10 cellular contexts compared by ENCODE assay signal in the genomic region with DNA sequence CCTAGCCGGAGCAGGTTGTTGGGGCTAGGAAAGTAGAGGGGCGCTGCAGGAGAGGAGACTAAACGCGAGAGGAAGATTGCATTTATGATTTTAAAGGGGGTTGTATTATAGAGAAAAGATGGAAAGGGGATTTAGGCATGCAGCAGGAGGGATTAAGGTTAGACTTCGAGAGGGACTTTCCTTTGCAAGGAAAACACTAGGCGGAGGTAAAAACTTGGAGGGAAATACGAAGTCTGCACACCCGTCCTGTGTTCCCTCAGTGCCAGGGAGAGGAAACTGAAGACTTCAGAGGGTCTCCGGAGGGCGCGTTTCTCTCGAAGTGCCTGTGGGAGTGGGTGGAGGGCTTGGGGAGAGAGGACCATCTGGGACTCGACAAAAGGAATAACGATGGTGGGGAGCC. TPM values are rescaled to one million over a fixed set of nuclear protein-coding genes. Genes with fewer than 3 reads are reported as not detected.
DNase-seq lines count a peak whose midpoint lies in the region; FAIRE-seq and TF ChIP-seq lines count a peak whose summit lies in the region.
"Had no signal": no experiment of that assay in that cellular context is flagged by ENCODE, and none has a peak within 500 bp of the region (broad histone marks: within the 10 kb centered on the region; RNA-seq: fewer than 3 reads in every experiment).

No MANE protein-coding gene starts in this region.

- no peaks in the 10 kb centered on the region for H4K20me1 ChIP-seq in astrocyte (ENCODE audit: insufficient read depth, low read length)

- H3K27ac ChIP-seq in astrocyte (ENCODE audit: low read depth, low read length) (no peak overlapping the region), mesendoderm (ENCODE audit: low read depth, low read length) (no peak overlapping the region), subcutaneous abdominal adipose tissue (ENCODE audit: low read depth, low read length) (peak overlapping the region; percentile 81)

- no peak overlapping the region for H3K23ac ChIP-seq in mesendoderm (ENCODE audit: low read length)

- H3K36me3 ChIP-seq in astrocyte (ENCODE audit: insufficient read depth, low read length) (no peaks in the 10 kb centered on the region), mesendoderm (ENCODE audit: control insufficient read depth, insufficient read depth, low read length) (no peaks in the 10 kb centered on the region), subcutaneous abdominal adipose tissue (ENCODE audit: control insufficient read depth in 5 of 5, insufficient read depth in 5 of 5, low read length in 5 of 5) (peaks cover 0 to 4% (median 2%) of the 10 kb centered on the region in 5 donors)

- no peak overlapping the region for H2BK15ac ChIP-seq in mesendoderm (replicated peaks; ENCODE audit: low read depth)

- H4K8ac ChIP-seq in mesendoderm (ENCODE audit: low read depth, low read length) = no peak overlapping the region

- intact Hi-C loops in activated CD4-positive, alpha-beta memory T cell treated with anti-CD3 and anti-CD28 coated beads for 36 hours (cut with micrococcal nuclease) = no loop called here

- H4K5ac ChIP-seq in mesendoderm (ENCODE audit: low read length) = no peak overlapping the region

- no peaks in the 10 kb centered on the region for H3K79me2 ChIP-seq in astrocyte (ENCODE audit: insufficient read depth, low read length)
- H3K79me2 ChIP-seq in mesendoderm (ENCODE audit: control insufficient read depth, insufficient read depth, low read length) = no peaks in the 10 kb centered on the region

- no peak overlapping the region for H3K4ac ChIP-seq in mesendoderm (ENCODE audit: low read depth, low read length)

- H3K4me2 ChIP-seq in astrocyte (ENCODE audit: low read length) (peak overlapping the region; percentile 60), mesendoderm (ENCODE audit: low read length) (peak overlapping the region; percentile 69)

- POLR2A ChIA-PET in activated CD4-positive, alpha-beta memory T cell treated with anti-CD3 and anti-CD28 coated beads, Interleukin-2, amount 10 ng/mL, durations not matched to agents 7 days and 5 days (lab: Charles Lee) = no interaction called here
- POLR2A ChIA-PET in activated CD4-positive, alpha-beta memory T cell treated with anti-CD3 and anti-CD28 coated beads for 36 hours (lab: Charles Lee) = no interaction called here

- no peak overlapping the region for H3K27ac Mint-ChIP-seq in activated CD4-positive, alpha-beta memory T cell treated with anti-CD3 and anti-CD28 coated beads, Interleukin-2, amount 10 ng/mL, durations not matched to agents 7 days and 5 days
- H3K27ac Mint-ChIP-seq in activated CD4-positive, alpha-beta memory T cell treated with anti-CD3 and anti-CD28 coated beads for 36 hours = no peak overlapping the region
- no peak overlapping the region for H3K27ac Mint-ChIP-seq in astrocyte (ENCODE audit: unreplicated experiment)

- H2AK5ac ChIP-seq in mesendoderm (ENCODE audit: low read length) = no peak overlapping the region

- FAIRE-seq in astrocyte (lab: Jason Lieb, UNC) = no peak

- H2BK5ac ChIP-seq in mesendoderm (ENCODE audit: low read length) = no peak overlapping the region

- no peak overlapping the region for H3K18ac ChIP-seq in mesendoderm (ENCODE audit: low read length)

- no peaks in the 10 kb centered on the region for H3K79me1 ChIP-seq in mesendoderm (ENCODE audit: low read length)

- no peak overlapping the region for H3K4me3 ChIP-seq in astrocyte (ENCODE audit: insufficient read depth, low read depth, low read length)
- H3K4me3 ChIP-seq in mesendoderm (ENCODE audit: low read length) = peak overlapping the region; percentile 24
- H3K4me3 ChIP-seq in subcutaneous abdominal adipose tissue (ENCODE audit: low read depth in 1 of 5, low read length in 5 of 5) = peak overlapping the region; percentile 42 to 79 (median 53)

- H3K9me3 ChIP-seq in astrocyte (ENCODE audit: insufficient read depth, low read depth, low read length) (no peaks in the 10 kb centered on the region), subcutaneous abdominal adipose tissue (ENCODE audit: control insufficient read depth in 5 of 5, low read length in 5 of 5) (no peaks in the 10 kb centered on the region)

- H3K4me1 Mint-ChIP-seq in activated CD4-positive, alpha-beta memory T cell treated with anti-CD3 and anti-CD28 coated beads, Interleukin-2, amount 10 ng/mL, durations not matched to agents 7 days and 5 days = peaks cover 4% of the 10 kb centered on the region
- H3K4me1 Mint-ChIP-seq in activated CD4-positive, alpha-beta memory T cell treated with anti-CD3 and anti-CD28 coated beads for 36 hours (ENCODE audit: low read depth) = peaks cover 8% of the 10 kb centered on the region
- H3K4me1 Mint-ChIP-seq in astrocyte (ENCODE audit: low read depth, unreplicated experiment) = peaks cover 16% of the 10 kb centered on the region

- no peak overlapping the region for H2AFZ ChIP-seq in astrocyte (ENCODE audit: low read depth, low read length)

- H3K27me3 ChIP-seq in astrocyte (ENCODE audit: insufficient read depth, low read length) (peaks cover 46% of the 10 kb centered on the region), mesendoderm (ENCODE audit: insufficient read depth, low read length, poor library complexity) (peaks cover 2% of the 10 kb centered on the region), subcutaneous abdominal adipose tissue (ENCODE audit: control insufficient read depth in 5 of 5, insufficient read depth in 4 of 5, low read length in 5 of 5) (peaks cover 0 to 21% (median 10%) of the 10 kb centered on the region in 5 donors)

- no peak for TF ChIP-seq CTCF in astrocyte (IDR thresholded peaks at IDR 0.05; ENCODE audit: insufficient read depth, low read depth, low read length)

- H3K27me3 Mint-ChIP-seq in activated CD4-positive, alpha-beta memory T cell treated with anti-CD3 and anti-CD28 coated beads, Interleukin-2, amount 10 ng/mL, durations not matched to agents 7 days and 5 days = peaks cover 73% of the 10 kb centered on the region
- peaks cover 52% of the 10 kb centered on the region for H3K27me3 Mint-ChIP-seq in activated CD4-positive, alpha-beta memory T cell treated with anti-CD3 and anti-CD28 coated beads for 36 hours
- peaks cover 61% of the 10 kb centered on the region for H3K27me3 Mint-ChIP-seq in astrocyte (ENCODE audit: low read depth, unreplicated experiment)

- no peak overlapping the region for H3K9ac ChIP-seq in astrocyte (ENCODE audit: low read length)
- H3K9ac ChIP-seq in mesendoderm (ENCODE audit: low read length) = peak overlapping the region; percentile 17
- H3K9ac ChIP-seq in subcutaneous abdominal adipose tissue (ENCODE audit: low read length in 5 of 5) = peak overlapping the region in 4 of 5 donors; percentile 19 to 68 (median 49)

- no peaks in the 10 kb centered on the region for H3K9me3 Mint-ChIP-seq in activated CD4-positive, alpha-beta memory T cell treated with anti-CD3 and anti-CD28 coated beads, Interleukin-2, amount 10 ng/mL, durations not matched to agents 7 days and 5 days
- H3K9me3 Mint-ChIP-seq in activated CD4-positive, alpha-beta memory T cell treated with anti-CD3 and anti-CD28 coated beads for 36 hours = no peaks in the 10 kb centered on the region
- H3K9me3 Mint-ChIP-seq in astrocyte (ENCODE audit: unreplicated experiment) = peaks cover 3% of the 10 kb centered on the region

- H3K56ac ChIP-seq in mesendoderm (ENCODE audit: low read length) = no peak overlapping the region

- no CpG with 5 or more reads among the region's 14 CpGs for WGBS in mesendoderm (ENCODE audit: extremely low coverage, insufficient coverage, low lambda C conversion rate)

- DNase-seq in activated CD4-positive, alpha-beta memory T cell treated with anti-CD3 and anti-CD28 coated beads, Interleukin-2, amount 10 ng/mL, durations not matched to agents 7 days and 5 days = no peak
- no peak for DNase-seq in activated CD4-positive, alpha-beta memory T cell treated with anti-CD3 and anti-CD28 coated beads for 36 hours
- DNase-seq in astrocyte (ENCODE audit: low read depth) (no peak), mesendoderm (no peak), epidermal melanocyte (ENCODE audit: insufficient read length, low spot score) (no peak), anterior cingulate cortex (lab: John Stamatoyannopoulos, UW) (no peak), RPMI8226 (no peak)
- DNase-seq: NCI-H1105 had no signal

- CTCF ChIA-PET in activated CD4-positive, alpha-beta memory T cell treated with anti-CD3 and anti-CD28 coated beads, Interleukin-2, amount 10 ng/mL, durations not matched to agents 7 days and 5 days (lab: Charles Lee) = interaction anchor here (1.0 kb wide), 1 partner anchor 9 kb away, joined by 4 read pairs; no protein-coding TSS in a partner anchor
- CTCF ChIA-PET in activated CD4-positive, alpha-beta memory T cell treated with anti-CD3 and anti-CD28 coated beads for 36 hours (lab: Charles Lee) = interaction anchor here (1.3 to 2.9 kb wide), 2 partner anchors 8 to 9 kb away, joined by 8 to 19 read pairs; no protein-coding TSS in a partner anchor

- H3K36me3 Mint-ChIP-seq in activated CD4-positive, alpha-beta memory T cell treated with anti-CD3 and anti-CD28 coated beads, Interleukin-2, amount 10 ng/mL, durations not matched to agents 7 days and 5 days (ENCODE audit: low read depth) = no peaks in the 10 kb centered on the region
- no peaks in the 10 kb centered on the region for H3K36me3 Mint-ChIP-seq in activated CD4-positive, alpha-beta memory T cell treated with anti-CD3 and anti-CD28 coated beads for 36 hours
- H3K36me3 Mint-ChIP-seq in astrocyte (ENCODE audit: low read depth, unreplicated experiment) = no peaks in the 10 kb centered on the region

- H3K4me3 Mint-ChIP-seq in activated CD4-positive, alpha-beta memory T cell treated with anti-CD3 and anti-CD28 coated beads, Interleukin-2, amount 10 ng/mL, durations not matched to agents 7 days and 5 days = peak overlapping the region; percentile 10
- H3K4me3 Mint-ChIP-seq in activated CD4-positive, alpha-beta memory T cell treated with anti-CD3 and anti-CD28 coated beads for 36 hours = no peak overlapping the region
- peak overlapping the region; percentile 82 for H3K4me3 Mint-ChIP-seq in astrocyte (ENCODE audit: unreplicated experiment)

- no peaks in the 10 kb centered on the region for H3K4me1 ChIP-seq in astrocyte (ENCODE audit: insufficient read depth, low read length)
- no peaks in the 10 kb centered on the region for H3K4me1 ChIP-seq in mesendoderm (ENCODE audit: control insufficient read depth, low read depth, low read length)
- peaks cover 2 to 72% (median 58%) of the 10 kb centered on the region in 5 donors for H3K4me1 ChIP-seq in subcutaneous abdominal adipose tissue (ENCODE audit: control insufficient read depth in 5 of 5, insufficient read depth in 5 of 5, low read length in 5 of 5)

- no peak overlapping the region for H2BK120ac ChIP-seq in mesendoderm (ENCODE audit: low read depth, low read length)

RNA-seq across cellular contexts. Expression of a gene that starts 0.4 kb away (rescaled TPM):
- total RNA-seq in activated CD4-positive, alpha-beta memory T cell treated with anti-CD3 and anti-CD28 coated beads, Interleukin-2, amount 10 ng/mL, durations not matched to agents 7 days and 5 days = not detected
- not detected for total RNA-seq in activated CD4-positive, alpha-beta memory T cell treated with anti-CD3 and anti-CD28 coated beads for 36 hours
- total RNA-seq in astrocyte = 0.52 and 0.58 TPM in 2 replicates
- 22.2 TPM for polyA plus RNA-seq in mesendoderm (2013, experiment 1 of 2)
- 22.7 TPM for polyA plus RNA-seq in mesendoderm (2013, experiment 2 of 2)
- total RNA-seq: mononuclear cell had no signal

RNA-seq across cellular contexts. Expression of a gene that starts 39.5 kb away (rescaled TPM):
- 10 to 100 TPM; 11.5 to 12.0 TPM for total RNA-seq in activated CD4-positive, alpha-beta memory T cell treated with anti-CD3 and anti-CD28 coated beads, Interleukin-2, amount 10 ng/mL, durations not matched to agents 7 days and 5 days
- total RNA-seq in activated CD4-positive, alpha-beta memory T cell treated with anti-CD3 and anti-CD28 coated beads for 36 hours = 10 to 100 TPM; 10.4 to 11.1 TPM
- total RNA-seq in astrocyte = 0.22 and 0.82 TPM in 2 replicates
- 3.9 TPM for polyA plus RNA-seq in mesendoderm (2013, experiment 1 of 2)
- 4.4 TPM for polyA plus RNA-seq in mesendoderm (2013, experiment 2 of 2)

RNA-seq across cellular contexts. Expression of a gene that starts 45.8 kb away (rescaled TPM):
- not detected for total RNA-seq in activated CD4-positive, alpha-beta memory T cell treated with anti-CD3 and anti-CD28 coated beads, Interleukin-2, amount 10 ng/mL, durations not matched to agents 7 days and 5 days
- not detected for total RNA-seq in activated CD4-positive, alpha-beta memory T cell treated with anti-CD3 and anti-CD28 coated beads for 36 hours
- not detected in 2 replicates for total RNA-seq in astrocyte
- not detected for polyA plus RNA-seq in mesendoderm (2013, experiment 1 of 2)
- not detected for polyA plus RNA-seq in mesendoderm (2013, experiment 2 of 2)
- total RNA-seq: mononuclear cell had no signal

RNA-seq across cellular contexts. Expression of a gene that starts 59.3 kb away (rescaled TPM):
- not detected for total RNA-seq in activated CD4-positive, alpha-beta memory T cell treated with anti-CD3 and anti-CD28 coated beads, Interleukin-2, amount 10 ng/mL, durations not matched to agents 7 days and 5 days
- not detected for total RNA-seq in activated CD4-positive, alpha-beta memory T cell treated with anti-CD3 and anti-CD28 coated beads for 36 hours
- total RNA-seq in astrocyte = not detected in 2 replicates
- polyA plus RNA-seq in mesendoderm (2013, experiment 1 of 2) = not detected
- polyA plus RNA-seq in mesendoderm (2013, experiment 2 of 2) = not detected
- total RNA-seq: mononuclear cell had no signal
